1 cellular context compared by ENCODE assay signal in the genomic region with DNA sequence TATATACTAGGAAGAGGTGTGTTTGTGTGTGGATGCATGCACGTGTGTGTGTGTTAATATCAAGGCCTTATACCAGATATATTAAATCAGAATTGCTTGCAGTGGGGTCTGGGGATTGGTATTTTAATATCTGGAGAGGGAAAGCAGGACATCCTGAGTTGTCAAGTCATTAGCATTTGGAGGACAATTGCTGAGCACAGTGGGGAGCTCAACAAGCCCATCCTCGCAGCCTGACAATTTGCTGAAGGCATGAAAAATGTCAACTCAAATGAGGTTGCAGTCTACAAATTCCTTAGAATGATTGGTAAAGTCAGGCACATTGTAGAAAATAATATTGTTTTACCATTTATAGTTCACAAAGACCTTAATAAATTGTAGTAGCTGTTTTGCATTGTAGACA.
TF ChIP-seq lines count a peak whose summit lies in the region.

No MANE protein-coding gene starts in this region.

TF ChIP-seq in GM23338, 12 proteins besides CTCF, POLR2A, EP300 and RAD21 (continued from another document):
- TF ChIP-seq, protein P1, sequence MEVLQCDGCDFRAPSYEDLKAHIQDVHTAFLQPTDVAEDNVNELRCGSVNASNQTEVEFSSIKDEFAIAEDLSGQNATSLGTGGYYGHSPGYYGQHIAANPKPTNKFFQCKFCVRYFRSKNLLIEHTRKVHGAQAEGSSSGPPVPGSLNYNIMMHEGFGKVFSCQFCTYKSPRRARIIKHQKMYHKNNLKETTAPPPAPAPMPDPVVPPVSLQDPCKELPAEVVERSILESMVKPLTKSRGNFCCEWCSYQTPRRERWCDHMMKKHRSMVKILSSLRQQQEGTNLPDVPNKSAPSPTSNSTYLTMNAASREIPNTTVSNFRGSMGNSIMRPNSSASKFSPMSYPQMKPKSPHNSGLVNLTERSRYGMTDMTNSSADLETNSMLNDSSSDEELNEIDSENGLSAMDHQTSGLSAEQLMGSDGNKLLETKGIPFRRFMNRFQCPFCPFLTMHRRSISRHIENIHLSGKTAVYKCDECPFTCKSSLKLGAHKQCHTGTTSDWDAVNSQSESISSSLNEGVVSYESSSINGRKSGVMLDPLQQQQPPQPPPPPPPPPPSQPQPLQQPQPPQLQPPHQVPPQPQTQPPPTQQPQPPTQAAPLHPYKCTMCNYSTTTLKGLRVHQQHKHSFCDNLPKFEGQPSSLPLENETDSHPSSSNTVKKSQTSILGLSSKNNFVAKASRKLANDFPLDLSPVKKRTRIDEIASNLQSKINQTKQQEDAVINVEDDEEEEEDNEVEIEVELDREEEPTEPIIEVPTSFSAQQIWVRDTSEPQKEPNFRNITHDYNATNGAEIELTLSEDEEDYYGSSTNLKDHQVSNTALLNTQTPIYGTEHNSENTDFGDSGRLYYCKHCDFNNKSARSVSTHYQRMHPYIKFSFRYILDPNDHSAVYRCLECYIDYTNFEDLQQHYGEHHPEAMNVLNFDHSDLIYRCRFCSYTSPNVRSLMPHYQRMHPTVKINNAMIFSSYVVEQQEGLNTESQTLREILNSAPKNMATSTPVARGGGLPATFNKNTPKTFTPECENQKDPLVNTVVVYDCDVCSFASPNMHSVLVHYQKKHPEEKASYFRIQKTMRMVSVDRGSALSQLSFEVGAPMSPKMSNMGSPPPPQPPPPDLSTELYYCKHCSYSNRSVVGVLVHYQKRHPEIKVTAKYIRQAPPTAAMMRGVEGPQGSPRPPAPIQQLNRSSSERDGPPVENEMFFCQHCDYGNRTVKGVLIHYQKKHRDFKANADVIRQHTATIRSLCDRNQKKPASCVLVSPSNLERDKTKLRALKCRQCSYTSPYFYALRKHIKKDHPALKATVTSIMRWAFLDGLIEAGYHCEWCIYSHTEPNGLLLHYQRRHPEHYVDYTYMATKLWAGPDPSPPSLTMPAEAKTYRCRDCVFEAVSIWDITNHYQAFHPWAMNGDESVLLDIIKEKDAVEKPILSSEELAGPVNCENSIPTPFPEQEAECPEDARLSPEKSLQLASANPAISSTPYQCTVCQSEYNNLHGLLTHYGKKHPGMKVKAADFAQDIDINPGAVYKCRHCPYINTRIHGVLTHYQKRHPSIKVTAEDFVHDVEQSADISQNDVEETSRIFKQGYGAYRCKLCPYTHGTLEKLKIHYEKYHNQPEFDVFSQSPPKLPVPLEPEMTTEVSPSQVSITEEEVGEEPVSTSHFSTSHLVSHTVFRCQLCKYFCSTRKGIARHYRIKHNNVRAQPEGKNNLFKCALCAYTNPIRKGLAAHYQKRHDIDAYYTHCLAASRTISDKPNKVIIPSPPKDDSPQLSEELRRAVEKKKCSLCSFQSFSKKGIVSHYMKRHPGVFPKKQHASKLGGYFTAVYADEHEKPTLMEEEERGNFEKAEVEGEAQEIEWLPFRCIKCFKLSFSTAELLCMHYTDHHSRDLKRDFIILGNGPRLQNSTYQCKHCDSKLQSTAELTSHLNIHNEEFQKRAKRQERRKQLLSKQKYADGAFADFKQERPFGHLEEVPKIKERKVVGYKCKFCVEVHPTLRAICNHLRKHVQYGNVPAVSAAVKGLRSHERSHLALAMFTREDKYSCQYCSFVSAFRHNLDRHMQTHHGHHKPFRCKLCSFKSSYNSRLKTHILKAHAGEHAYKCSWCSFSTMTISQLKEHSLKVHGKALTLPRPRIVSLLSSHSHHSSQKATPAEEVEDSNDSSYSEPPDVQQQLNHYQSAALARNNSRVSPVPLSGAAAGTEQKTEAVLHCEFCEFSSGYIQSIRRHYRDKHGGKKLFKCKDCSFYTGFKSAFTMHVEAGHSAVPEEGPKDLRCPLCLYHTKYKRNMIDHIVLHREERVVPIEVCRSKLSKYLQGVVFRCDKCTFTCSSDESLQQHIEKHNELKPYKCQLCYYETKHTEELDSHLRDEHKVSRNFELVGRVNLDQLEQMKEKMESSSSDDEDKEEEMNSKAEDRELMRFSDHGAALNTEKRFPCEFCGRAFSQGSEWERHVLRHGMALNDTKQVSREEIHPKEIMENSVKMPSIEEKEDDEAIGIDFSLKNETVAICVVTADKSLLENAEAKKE (CRISPR knock-in tag; IDR thresholded peaks at IDR 0.05): no peak
- TF ChIP-seq NANOG (IDR thresholded peaks at IDR 0.05; ENCODE audit: borderline replicate concordance): no peak
- no peak for TF ChIP-seq EZH2 (IDR thresholded peaks at IDR 0.05; ENCODE audit: low read depth, unreplicated experiment)
- no peak for TF ChIP-seq EZH2phosphoT487 (IDR thresholded peaks at IDR 0.05; ENCODE audit: unreplicated experiment)
TF ChIP-seq in GM23338: peak in this region for 0.
